Comparison of ENCODE assay signal across 20 cellular contexts in the genomic region with DNA sequence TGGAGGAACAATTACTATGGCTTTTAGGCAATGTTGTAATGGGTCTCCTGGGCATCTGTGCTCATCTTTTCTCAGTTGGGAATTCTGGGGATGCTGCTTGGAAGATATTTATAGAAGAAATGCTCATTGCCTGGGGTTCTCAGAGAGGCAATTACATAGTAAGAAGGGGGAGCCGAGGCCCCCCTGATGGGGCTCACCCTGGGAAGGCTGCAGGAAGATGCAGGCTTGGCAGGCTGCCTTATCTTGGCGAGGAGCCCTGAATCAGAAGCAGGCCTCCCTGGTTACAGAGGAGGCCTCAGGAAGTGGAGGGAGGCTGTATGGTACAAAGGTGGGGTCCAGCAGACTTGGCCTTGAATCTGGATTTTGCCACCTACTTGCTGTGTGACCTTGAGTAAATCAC.
DNase-seq lines count a peak whose midpoint lies in the region; ATAC-seq and TF ChIP-seq lines count a peak whose summit lies in the region.
"Had no signal": no experiment of that assay in that cellular context is flagged by ENCODE, and none has a peak within 500 bp of the region (broad histone marks: within the 10 kb centered on the region; RNA-seq: fewer than 3 reads in every experiment).

No MANE protein-coding gene starts in this region.

- H3K4me3 ChIP-seq in A673 (ENCODE audit: low read depth, low read length, poor library complexity, severe bottlenecking) (no peak overlapping the region), fibroblast of pulmonary artery (replicated peaks; ENCODE audit: low read depth, low read length) (no peak overlapping the region)
- H3K4me3 ChIP-seq in CD8-positive, alpha-beta T cell (ENCODE audit: low read depth, low read length), result no peak overlapping the region
- H3K4me3 ChIP-seq: lower lobe of right lung, SJCRH30, testis had no signal

- intact Hi-C loops in A673 (cut with micrococcal nuclease; ENCODE audit: unreplicated experiment), result no loop called here
- intact Hi-C loops in natural killer cell (cut with micrococcal nuclease), result no loop called here
- intact Hi-C loops in CD8-positive, alpha-beta T cell (cut with DNase I, micrococcal nuclease), result no loop called here

- H3K36me3 Mint-ChIP-seq in nephron (ENCODE audit: low read depth) (no peaks in the 10 kb centered on the region), natural killer cell (no peaks in the 10 kb centered on the region)
- H3K36me3 Mint-ChIP-seq in CD8-positive, alpha-beta T cell, result peaks cover 4% of the 10 kb centered on the region
- H3K36me3 Mint-ChIP-seq: CD4-positive, CD25-positive, alpha-beta regulatory T cell; stimulated activated effector memory CD8-positive, alpha-beta T cell treated with anti-CD3 and anti-CD28 coated beads, Interleukin-12 subunit alpha, Interleukin-12 subunit beta, amount 100 ng/mL, for 72 hours had no signal

- H3K27ac ChIP-seq in A673 (ENCODE audit: low read depth, low read length, poor library complexity, severe bottlenecking), result no peak overlapping the region
- no peak overlapping the region for H3K27ac ChIP-seq in CD8-positive, alpha-beta T cell (ENCODE audit: low read depth, low read length)
- H3K27ac ChIP-seq: lower lobe of right lung, SJCRH30, testis had no signal

- no peaks in the 10 kb centered on the region for H3K9me3 ChIP-seq in A673 (ENCODE audit: low read depth, low read length, poor library complexity, severe bottlenecking)
- no peaks in the 10 kb centered on the region for H3K9me3 ChIP-seq in CD8-positive, alpha-beta T cell (ENCODE audit: low read length)
- H3K9me3 ChIP-seq: lower lobe of right lung, testis had no signal

- DNase-seq in A673 (ENCODE audit: low spot score), result peak; percentile 70
- DNase-seq in fibroblast of pulmonary artery (ENCODE audit: low read depth), result peak; percentile 62
- DNase-seq in natural killer cell, result no peak
- no peak for DNase-seq in NCI-H2227 (lab: John Stamatoyannopoulos, UW; ENCODE audit: unreplicated experiment)
- DNase-seq in CD8-positive, alpha-beta T cell, result no peak
- DNase-seq in KG1 (lab: John Stamatoyannopoulos, UW), result no peak
- DNase-seq: activated CD4-positive, alpha-beta T cell treated with anti-CD3 and anti-CD28 coated beads, Interleukin-2, amount 50 U/mL, for 4 hours; activated naive CD4-positive, alpha-beta T cell; CD4-positive, CD25-positive, alpha-beta regulatory T cell; effector memory CD8-positive, alpha-beta T cell; lower lobe of right lung; NCI-H1417; NCI-H526 treated with DMSO at 0.1 percent for 48 hours; SJCRH30; T-helper 2 cell; testis had no signal

- TF ChIP-seq CTCF in A673 (conservative IDR thresholded peaks at IDR 0.05; ENCODE audit: low read depth, low read length) (no peak), fibroblast of pulmonary artery (IDR thresholded peaks at IDR 0.05; ENCODE audit: low read length, missing control alignments) (no peak), nephron (IDR thresholded peaks at IDR 0.05; ENCODE audit: unreplicated experiment in 3 of 3) (no peak), natural killer cell (IDR thresholded peaks at IDR 0.05) (no peak)
- no peak for TF ChIP-seq CTCF in CD8-positive, alpha-beta T cell (IDR thresholded peaks at IDR 0.05)

- peaks cover 33% of the 10 kb centered on the region for H3K4me1 Mint-ChIP-seq in nephron
- H3K4me1 Mint-ChIP-seq in natural killer cell, result no peaks in the 10 kb centered on the region
- no peaks in the 10 kb centered on the region for H3K4me1 Mint-ChIP-seq in CD8-positive, alpha-beta T cell (ENCODE audit: low read depth)
- H3K4me1 Mint-ChIP-seq: stimulated activated effector memory CD8-positive, alpha-beta T cell treated with anti-CD3 and anti-CD28 coated beads, Interleukin-12 subunit alpha, Interleukin-12 subunit beta, amount 100 ng/mL, for 72 hours had no signal

- ATAC-seq in SK-N-SH treated with all-trans-retinoic acid at 6 μM for 48 hours (peak; percentile 74), natural killer cell (no peak)
- ATAC-seq in CD8-positive, alpha-beta T cell, result no peak
- ATAC-seq: effector memory CD8-positive, alpha-beta T cell; HCT116; lower lobe of right lung; stimulated activated effector memory CD8-positive, alpha-beta T cell treated with anti-CD3 and anti-CD28 coated beads, Interleukin-12 subunit alpha, Interleukin-12 subunit beta, amount 100 ng/mL, for 72 hours had no signal

- peaks cover 24% of the 10 kb centered on the region for H3K4me1 ChIP-seq in A673 (ENCODE audit: insufficient read depth, low read length, poor library complexity, severe bottlenecking)
- no peaks in the 10 kb centered on the region for H3K4me1 ChIP-seq in CD8-positive, alpha-beta T cell (ENCODE audit: insufficient read depth, low read length)
- H3K4me1 ChIP-seq: SJCRH30, testis had no signal

- no peaks in the 10 kb centered on the region for H3K9me3 Mint-ChIP-seq in nephron
- no peaks in the 10 kb centered on the region for H3K9me3 Mint-ChIP-seq in natural killer cell
- no peaks in the 10 kb centered on the region for H3K9me3 Mint-ChIP-seq in CD8-positive, alpha-beta T cell
- H3K9me3 Mint-ChIP-seq: effector memory CD8-positive, alpha-beta T cell; stimulated activated effector memory CD8-positive, alpha-beta T cell treated with anti-CD3 and anti-CD28 coated beads, Interleukin-12 subunit alpha, Interleukin-12 subunit beta, amount 100 ng/mL, for 72 hours had no signal

- no peaks in the 10 kb centered on the region for H3K36me3 ChIP-seq in A673 (ENCODE audit: insufficient read depth, low read length, poor library complexity, severe bottlenecking)
- H3K36me3 ChIP-seq in CD8-positive, alpha-beta T cell (ENCODE audit: insufficient read depth, low read length), result no peaks in the 10 kb centered on the region
- H3K36me3 ChIP-seq: lower lobe of right lung had no signal

- POLR2A ChIA-PET in A673 (lab: Charles Lee; ENCODE audit: low non-redundant PET), result no interaction called here
- POLR2A ChIA-PET in CD8-positive, alpha-beta T cell (lab: Charles Lee), result no interaction called here

- H3K4me3 Mint-ChIP-seq in nephron (no peak overlapping the region), natural killer cell (no peak overlapping the region)
- H3K4me3 Mint-ChIP-seq in CD8-positive, alpha-beta T cell, result no peak overlapping the region
- H3K4me3 Mint-ChIP-seq: CD4-positive, CD25-positive, alpha-beta regulatory T cell; effector memory CD8-positive, alpha-beta T cell; stimulated activated effector memory CD8-positive, alpha-beta T cell treated with anti-CD3 and anti-CD28 coated beads, Interleukin-12 subunit alpha, Interleukin-12 subunit beta, amount 100 ng/mL, for 72 hours had no signal

- CTCF ChIA-PET in A673 (lab: Charles Lee), result no interaction called here
- CTCF ChIA-PET in CD8-positive, alpha-beta T cell (lab: Charles Lee), result interaction anchor here (0.9 to 1.5 kb wide), 2 partner anchors 29 to 57 kb away, joined by 3 to 6 read pairs; no protein-coding TSS in a partner anchor

- H3K27ac Mint-ChIP-seq in nephron, result peak overlapping the region in 2 of 3 experiments; percentile 58 to 85
- no peak overlapping the region for H3K27ac Mint-ChIP-seq in natural killer cell
- no peak overlapping the region for H3K27ac Mint-ChIP-seq in CD8-positive, alpha-beta T cell
- H3K27ac Mint-ChIP-seq: effector memory CD8-positive, alpha-beta T cell; stimulated activated effector memory CD8-positive, alpha-beta T cell treated with anti-CD3 and anti-CD28 coated beads, Interleukin-12 subunit alpha, Interleukin-12 subunit beta, amount 100 ng/mL, for 72 hours had no signal

- BruUV-seq in A673 (replicated peaks; lab: Mats Ljungman, UMichigan), result no TSS peak

- no peaks in the 10 kb centered on the region for H3K27me3 ChIP-seq in A673 (replicated peaks; ENCODE audit: insufficient read depth, low read depth, low read length, poor library complexity)
- no peaks in the 10 kb centered on the region for H3K27me3 ChIP-seq in CD8-positive, alpha-beta T cell (ENCODE audit: insufficient read depth, low read length)
- H3K27me3 ChIP-seq: SJCRH30, testis had no signal

- H3K27me3 Mint-ChIP-seq in nephron (ENCODE audit: low read depth), result no peaks in the 10 kb centered on the region
- no peaks in the 10 kb centered on the region for H3K27me3 Mint-ChIP-seq in natural killer cell (ENCODE audit: low read depth in 2 of 2)
- H3K27me3 Mint-ChIP-seq in CD8-positive, alpha-beta T cell (ENCODE audit: low read depth), result no peaks in the 10 kb centered on the region
- H3K27me3 Mint-ChIP-seq: CD4-positive, CD25-positive, alpha-beta regulatory T cell; effector memory CD8-positive, alpha-beta T cell had no signal

TF ChIP-seq in SK-N-SH treated with all-trans-retinoic acid at 6 μM for 48 hours, 23 proteins besides CTCF, POLR2A, EP300 and RAD21:
- 0 out of 2 replicates have a peak, but pooled peaks have one; percentile 7 for TF ChIP-seq ISL1 (CRISPR knock-in tag; IDR thresholded peaks at IDR 0.05)
- TF ChIP-seq BACH2 (CRISPR knock-in tag; IDR thresholded peaks at IDR 0.05; ENCODE audit: borderline replicate concordance), result no peak
- no peak for TF ChIP-seq PPARA (CRISPR knock-in tag; IDR thresholded peaks at IDR 0.05; ENCODE audit: borderline replicate concordance)
- no peak for TF ChIP-seq ARNTL (CRISPR knock-in tag; IDR thresholded peaks at IDR 0.05; ENCODE audit: borderline replicate concordance, low read depth)

Comparison
In these comparisons a context has a peak if more than half of its experiments do, and no peak if none do; other contexts are left out.
1. DNase-seq: peak in A673 (single experiment) and fibroblast of pulmonary artery (single experiment); none in natural killer cell (single experiment), NCI-H2227 (single experiment), CD8-positive, alpha-beta T cell (0 of 7) and KG1 (single experiment).
2. H3K27ac Mint-ChIP-seq: peak in nephron (2 of 3); none in natural killer cell (0 of 2) and CD8-positive, alpha-beta T cell (single experiment).